Comparison of ENCODE assay signal across 23 cellular contexts in the genomic region with DNA sequence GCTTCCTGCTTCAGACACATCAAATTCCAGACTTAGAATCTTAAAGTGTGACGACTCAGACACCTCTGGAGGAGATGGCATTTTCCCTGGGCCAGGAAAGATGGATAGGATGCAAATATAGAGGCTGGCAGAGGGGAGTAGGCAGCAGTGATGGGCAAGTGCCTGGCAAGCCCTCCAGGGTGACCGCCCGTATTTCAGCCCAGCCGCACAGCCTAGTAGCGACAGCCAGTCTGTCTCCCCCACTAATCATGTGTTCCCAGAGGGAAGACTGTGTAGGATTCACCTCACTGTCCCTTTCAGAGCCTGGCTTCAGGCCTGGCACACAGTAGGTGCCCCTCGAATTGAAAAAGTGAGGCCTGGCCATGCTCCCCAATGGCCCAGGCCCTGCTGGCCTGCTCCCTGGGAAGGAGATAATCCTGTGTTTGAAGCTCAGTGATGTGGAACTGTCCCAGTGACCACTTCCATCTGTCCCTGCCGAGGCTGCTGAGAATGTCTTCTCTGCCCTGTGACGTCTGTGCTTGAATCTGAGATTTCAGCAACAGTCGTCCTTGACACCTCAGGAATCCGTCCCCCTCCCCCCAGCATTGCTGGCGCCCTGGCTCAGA. TPM values are rescaled to one million over a fixed set of nuclear protein-coding genes. Genes with fewer than 3 reads are reported as not detected.
DNase-seq lines count a peak whose midpoint lies in the region; ATAC-seq and TF ChIP-seq lines count a peak whose summit lies in the region.
"Had no signal": no experiment of that assay in that cellular context is flagged by ENCODE, and none has a peak within 500 bp of the region (broad histone marks: within the 10 kb centered on the region; RNA-seq: fewer than 3 reads in every experiment).

No MANE protein-coding gene starts in this region.

- ATAC-seq in activated CD8-positive, alpha-beta memory T cell treated with anti-CD3 and anti-CD28 coated beads, Interleukin-2, amount 10 ng/mL, durations not matched to agents 7 days and 5 days: no peak
- ATAC-seq in HG03095 (IDR thresholded peaks at IDR 0.05; ENCODE audit: unreplicated experiment): no peak
- ATAC-seq in CD4-positive, alpha-beta T cell (ENCODE audit: poor library complexity): no peak
- ATAC-seq: Right ventricle myocardium inferior had no signal

- H3K9me3 Mint-ChIP-seq in activated CD8-positive, alpha-beta memory T cell treated with anti-CD3 and anti-CD28 coated beads, Interleukin-2, amount 10 ng/mL, durations not matched to agents 7 days and 5 days (ENCODE audit: low read depth): no peaks in the 10 kb centered on the region
- no peaks in the 10 kb centered on the region for H3K9me3 Mint-ChIP-seq in CD4-positive, alpha-beta T cell
- no peaks in the 10 kb centered on the region for H3K9me3 Mint-ChIP-seq in progenitor cell of endocrine pancreas (ENCODE audit: low read depth)
- H3K9me3 Mint-ChIP-seq: IgD-negative memory B cell had no signal

- H3K4me1 Mint-ChIP-seq in activated CD8-positive, alpha-beta memory T cell treated with anti-CD3 and anti-CD28 coated beads, Interleukin-2, amount 10 ng/mL, durations not matched to agents 7 days and 5 days: no peaks in the 10 kb centered on the region
- no peaks in the 10 kb centered on the region for H3K4me1 Mint-ChIP-seq in CD4-positive, alpha-beta T cell (ENCODE audit: low read depth)
- H3K4me1 Mint-ChIP-seq in progenitor cell of endocrine pancreas (ENCODE audit: low read depth): no peaks in the 10 kb centered on the region

- peak overlapping the region; percentile 30 for H3K27ac Mint-ChIP-seq in activated CD8-positive, alpha-beta memory T cell treated with anti-CD3 and anti-CD28 coated beads, Interleukin-2, amount 10 ng/mL, durations not matched to agents 7 days and 5 days
- no peak overlapping the region for H3K27ac Mint-ChIP-seq in CD4-positive, alpha-beta T cell
- no peak overlapping the region for H3K27ac Mint-ChIP-seq in progenitor cell of endocrine pancreas
- H3K27ac Mint-ChIP-seq: IgD-negative memory B cell had no signal

- no peaks in the 10 kb centered on the region for H3K79me2 ChIP-seq in osteoblast (ENCODE audit: insufficient read depth, low read length)

- H3K27ac ChIP-seq in RWPE1: peak overlapping the region; percentile 42
- no peak overlapping the region for H3K27ac ChIP-seq in osteoblast (ENCODE audit: low read depth, low read length)
- H3K27ac ChIP-seq in CD4-positive, alpha-beta T cell (ENCODE audit: low read depth, low read length): no peak overlapping the region
- H3K27ac ChIP-seq: 22Rv1, Peyer's patch had no signal

- no peaks in the 10 kb centered on the region for H3K9me3 ChIP-seq in osteoblast (ENCODE audit: low read depth, low read length)
- H3K9me3 ChIP-seq in CD4-positive, alpha-beta T cell (ENCODE audit: control insufficient read depth, low read length): no peaks in the 10 kb centered on the region
- H3K9me3 ChIP-seq: Peyer's patch had no signal

- no peaks in the 10 kb centered on the region for H3K27me3 Mint-ChIP-seq in activated CD8-positive, alpha-beta memory T cell treated with anti-CD3 and anti-CD28 coated beads, Interleukin-2, amount 10 ng/mL, durations not matched to agents 7 days and 5 days
- no peaks in the 10 kb centered on the region for H3K27me3 Mint-ChIP-seq in CD4-positive, alpha-beta T cell
- no peaks in the 10 kb centered on the region for H3K27me3 Mint-ChIP-seq in progenitor cell of endocrine pancreas
- H3K27me3 Mint-ChIP-seq: IgD-negative memory B cell had no signal

- no peak overlapping the region for H3K4me3 Mint-ChIP-seq in activated CD8-positive, alpha-beta memory T cell treated with anti-CD3 and anti-CD28 coated beads, Interleukin-2, amount 10 ng/mL, durations not matched to agents 7 days and 5 days
- no peak overlapping the region for H3K4me3 Mint-ChIP-seq in CD4-positive, alpha-beta T cell
- H3K4me3 Mint-ChIP-seq in progenitor cell of endocrine pancreas (ENCODE audit: low read depth): no peak overlapping the region
- H3K4me3 Mint-ChIP-seq: IgD-negative memory B cell had no signal

- H3K4me2 ChIP-seq in osteoblast (ENCODE audit: insufficient read depth, low read length): no peak overlapping the region

- TF ChIP-seq CTCF in RWPE1 (conservative IDR thresholded peaks at IDR 0.05; ENCODE audit: low read depth): no peak
- no peak for TF ChIP-seq CTCF in osteoblast (IDR thresholded peaks at IDR 0.05; ENCODE audit: extremely low read depth, low read depth, low read length)
- no peak for TF ChIP-seq CTCF in CD4-positive, alpha-beta T cell (IDR thresholded peaks at IDR 0.05)
- TF ChIP-seq CTCF in progenitor cell of endocrine pancreas (IDR thresholded peaks at IDR 0.05; ENCODE audit: unreplicated experiment): no peak

- H3K4me1 ChIP-seq in osteoblast (ENCODE audit: insufficient read depth, low read length): peaks cover 11% of the 10 kb centered on the region
- H3K4me1 ChIP-seq: Peyer's patch had no signal

- CTCF ChIA-PET in activated CD8-positive, alpha-beta memory T cell treated with anti-CD3 and anti-CD28 coated beads, Interleukin-2, amount 10 ng/mL, durations not matched to agents 7 days and 5 days (lab: Charles Lee): interaction anchor here (0.7 to 8.0 kb wide), 7 partner anchors 8 to 115 kb away, joined by 3 to 137 read pairs (median 4); no protein-coding TSS in a partner anchor
- CTCF ChIA-PET in RWPE1 (lab: Yijun Ruan, JAX): interaction anchor here (1.3 to 3.4 kb wide), 2 partner anchors 114 to 117 kb away, joined by 10 to 40 read pairs; no protein-coding TSS in a partner anchor
- CTCF ChIA-PET in CD4-positive, alpha-beta T cell (lab: Charles Lee): interaction anchor here (1.8 to 3.4 kb wide), 2 partner anchors 13 to 114 kb away, joined by 5 to 41 read pairs; no protein-coding TSS in a partner anchor

- H3K36me3 ChIP-seq in osteoblast (ENCODE audit: insufficient read depth, low read length): no peaks in the 10 kb centered on the region
- H3K36me3 ChIP-seq: Peyer's patch had no signal

- H2AFZ ChIP-seq in osteoblast (ENCODE audit: low read length): no peak overlapping the region

- intact Hi-C loops in CD4-positive, alpha-beta T cell (cut with DNase I, micrococcal nuclease): loop anchor here (2.0 to 5.0 kb wide), 4 partner anchors 193 to 473 kb away; no protein-coding TSS in a partner anchor

- no peak overlapping the region for H3K4me3 ChIP-seq in osteoblast (ENCODE audit: insufficient read depth, low read length)
- H3K4me3 ChIP-seq: Peyer's patch had no signal

- POLR2A ChIA-PET in RWPE1 (lab: Yijun Ruan, JAX; ENCODE audit: low non-redundant PET): no interaction called here
- POLR2A ChIA-PET in CD4-positive, alpha-beta T cell (lab: Charles Lee): interaction anchor here (1.4 to 2.0 kb wide), 2 partner anchors 46 to 117 kb away, joined by 3 to 5 read pairs; no protein-coding TSS in a partner anchor

- H3K27me3 ChIP-seq in osteoblast (ENCODE audit: insufficient read depth, low read length): no peaks in the 10 kb centered on the region
- no peaks in the 10 kb centered on the region for H3K27me3 ChIP-seq in CD4-positive, alpha-beta T cell (ENCODE audit: control insufficient read depth, insufficient read depth, low read length)
- H3K27me3 ChIP-seq: Peyer's patch had no signal

- H4K20me1 ChIP-seq in osteoblast (ENCODE audit: insufficient read depth, low read length): peaks cover 4% of the 10 kb centered on the region

- peaks cover 26% of the 10 kb centered on the region for H3K36me3 Mint-ChIP-seq in activated CD8-positive, alpha-beta memory T cell treated with anti-CD3 and anti-CD28 coated beads, Interleukin-2, amount 10 ng/mL, durations not matched to agents 7 days and 5 days
- H3K36me3 Mint-ChIP-seq in CD4-positive, alpha-beta T cell (ENCODE audit: low read depth): peaks cover 3% of the 10 kb centered on the region
- no peaks in the 10 kb centered on the region for H3K36me3 Mint-ChIP-seq in progenitor cell of endocrine pancreas (ENCODE audit: insufficient read depth)

- no peak for DNase-seq in activated CD8-positive, alpha-beta memory T cell treated with anti-CD3 and anti-CD28 coated beads, Interleukin-2, amount 10 ng/mL, durations not matched to agents 7 days and 5 days
- no peak for DNase-seq in activated CD8-positive, alpha-beta memory T cell treated with anti-CD3 and anti-CD28 coated beads, Interleukin-2, amount 50 U/mL, for 48 hours
- DNase-seq in RWPE1 (ENCODE audit: low spot score) (no peak), cerebellar cortex (ENCODE audit: low spot score) (peak; percentile 89), osteoblast (ENCODE audit: insufficient read length, low spot score, missing footprints) (peak; percentile 75), progenitor cell of endocrine pancreas (ENCODE audit: low spot score, unreplicated experiment) (no peak)
- DNase-seq in CD4-positive, alpha-beta T cell: no peak
- DNase-seq: AML-193; COR-L47; DMS 273 treated with DMSO at 0.1 percent for 48 hours; DND-41; GOT3; Karpas-422; NCI-H1436; NCI-H1930; NCI-H345; NCI-H526 treated with DMSO at 0.1 percent for 48 hours; NK-92 treated with Interleukin-12 subunit alpha and Interleukin-12 subunit beta, amount 100 ng/mL, for 24 hours; Peyer's patch had no signal

RNA-seq across cellular contexts. Expression of a gene that starts 41.3 kb away (rescaled TPM):
- 10 to 100 TPM; 72.9 to 80.1 TPM for total RNA-seq in activated CD8-positive, alpha-beta memory T cell treated with anti-CD3 and anti-CD28 coated beads, Interleukin-2, amount 10 ng/mL, durations not matched to agents 7 days and 5 days
- 15.6 and 22.8 TPM in 2 replicates for total RNA-seq in osteoblast
- total RNA-seq in CD4-positive, alpha-beta T cell: 10 to 100 TPM; 59.1 to 65.2 TPM
- 67.3 and 71.1 TPM in 2 replicates for total RNA-seq in progenitor cell of endocrine pancreas

RNA-seq across cellular contexts. Expression of a gene that starts 48.2 kb away (rescaled TPM):
- 10 to 100 TPM; 65.1 to 82.5 TPM for total RNA-seq in activated CD8-positive, alpha-beta memory T cell treated with anti-CD3 and anti-CD28 coated beads, Interleukin-2, amount 10 ng/mL, durations not matched to agents 7 days and 5 days
- 8.3 and 11.2 TPM in 2 replicates for total RNA-seq in osteoblast
- total RNA-seq in CD4-positive, alpha-beta T cell: 10 to 100 TPM in 1 of 2 experiments, 1 to 10 TPM in 1; 8.1 to 11.5 TPM
- total RNA-seq in progenitor cell of endocrine pancreas: 4.4 and 5.2 TPM in 2 replicates

RNA-seq across cellular contexts. Expression of a gene that starts 59.2 kb away (rescaled TPM):
- total RNA-seq in activated CD8-positive, alpha-beta memory T cell treated with anti-CD3 and anti-CD28 coated beads, Interleukin-2, amount 10 ng/mL, durations not matched to agents 7 days and 5 days: 10 to 100 TPM; 41.4 to 48.2 TPM
- total RNA-seq in osteoblast: 63.7 and 65.4 TPM in 2 replicates
- 10 to 100 TPM; 28.8 to 28.9 TPM for total RNA-seq in CD4-positive, alpha-beta T cell
- total RNA-seq in progenitor cell of endocrine pancreas: 61.0 and 62.7 TPM in 2 replicates

Comparison
In these comparisons a context has a peak if more than half of its experiments do, and no peak if none do; other contexts are left out.
1. DNase-seq: peak in cerebellar cortex (single experiment) and osteoblast (single experiment); none in activated CD8-positive, alpha-beta memory T cell treated with anti-CD3 and anti-CD28 coated beads, Interleukin-2, amount 10 ng/mL, durations not matched to agents 7 days and 5 days (single experiment), activated CD8-positive, alpha-beta memory T cell treated with anti-CD3 and anti-CD28 coated beads, Interleukin-2, amount 50 U/mL, for 48 hours (single experiment), RWPE1 (single experiment), CD4-positive, alpha-beta T cell (0 of 10) and progenitor cell of endocrine pancreas (single experiment).